1 cellular context compared by ENCODE assay signal in the genomic region with DNA sequence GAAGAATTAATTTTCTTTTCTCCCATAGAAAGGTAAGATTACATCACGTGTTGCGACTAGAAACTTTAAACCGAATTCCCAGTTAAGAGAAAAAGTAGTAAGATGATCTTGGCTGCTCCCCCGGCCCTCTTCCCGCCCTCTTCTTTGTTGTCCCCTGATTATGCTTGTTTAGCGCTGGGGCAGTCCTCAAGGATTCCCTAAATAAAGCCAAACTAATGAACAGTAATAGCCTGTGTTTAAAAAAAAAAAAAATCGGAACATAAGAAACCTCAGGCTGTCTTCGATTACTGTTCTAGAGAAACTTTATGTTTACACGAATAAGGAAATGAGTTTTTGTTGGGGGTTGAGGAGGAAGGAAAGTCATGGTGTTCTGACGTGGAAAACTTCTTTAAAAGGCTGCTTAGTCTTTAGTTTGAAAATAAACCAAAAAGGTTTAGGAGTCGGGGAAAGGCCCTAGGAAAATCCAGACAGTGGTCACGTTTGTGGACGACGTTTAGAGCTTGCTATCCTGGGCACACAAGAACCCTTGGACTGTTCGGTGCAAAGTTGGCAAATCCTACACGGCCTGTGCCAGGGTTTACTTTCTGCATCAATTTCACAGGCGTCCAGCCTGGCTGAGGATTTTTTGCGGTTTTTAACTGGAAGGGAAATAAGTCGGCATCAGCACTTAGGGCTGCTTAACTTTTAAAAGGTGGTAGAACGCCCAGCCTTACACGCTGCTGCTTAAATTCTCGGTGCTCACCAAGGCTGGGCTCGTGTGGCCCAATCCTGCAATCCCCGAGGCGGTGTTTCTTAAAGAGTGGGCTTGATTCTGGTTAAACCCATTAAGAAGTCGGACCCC.
TF ChIP-seq lines count a peak whose summit lies in the region.

No MANE protein-coding gene starts in this region.

TF ChIP-seq in endothelial cell of umbilical vein, 7 proteins besides CTCF, POLR2A, EP300 and RAD21:
- TF ChIP-seq POLR2AphosphoS5 (IDR thresholded peaks at IDR 0.05; ENCODE audit: insufficient read depth, low read depth, low read length) (peak; percentile 21), FOS (IDR thresholded peaks at IDR 0.05; ENCODE audit: borderline replicate concordance, insufficient read depth, low read length) (no peak)
